In genomic region chr9:127174386-127175318, GRCh38 we compare ENCODE assay signal across 21 cellular contexts. TPM values are rescaled to one million over a fixed set of nuclear protein-coding genes. Genes with fewer than 3 reads are reported as not detected.
DNase-seq lines count a peak whose midpoint lies in the region; FAIRE-seq and TF ChIP-seq lines count a peak whose summit lies in the region.
"Had no signal": no experiment of that assay in that cellular context is flagged by ENCODE, and none has a peak within 500 bp of the region (broad histone marks: within the 10 kb centered on the region; RNA-seq: fewer than 3 reads in every experiment).

No MANE protein-coding gene starts in this region.

- no peaks in the 10 kb centered on the region for H3K4me1 Mint-ChIP-seq in endodermal cell
- H3K4me1 Mint-ChIP-seq: GM23338; stimulated activated effector memory CD8-positive, alpha-beta T cell treated with anti-CD3 and anti-CD28 coated beads, Interleukin-12 subunit alpha, Interleukin-12 subunit beta, amount 100 ng/mL, for 72 hours had no signal

- H3K36me3 ChIP-seq in BLaER1: no peaks in the 10 kb centered on the region
- no peaks in the 10 kb centered on the region for H3K36me3 ChIP-seq in endodermal cell (ENCODE audit: control insufficient read depth, insufficient read depth, low read length)
- H3K36me3 ChIP-seq in sigmoid colon: peaks cover 0 to 4% (median 0%) of the 10 kb centered on the region in 4 donors
- H3K36me3 ChIP-seq: cardiac muscle cell had no signal

- no peaks in the 10 kb centered on the region for H4K20me1 ChIP-seq in BLaER1

- no peaks in the 10 kb centered on the region for H3K27me3 ChIP-seq in BLaER1
- H3K27me3 ChIP-seq in endodermal cell (ENCODE audit: control insufficient read depth, insufficient read depth, low read length, poor library complexity, severe bottlenecking): no peaks in the 10 kb centered on the region
- H3K27me3 ChIP-seq in sigmoid colon: no peaks in the 10 kb centered on the region
- H3K27me3 ChIP-seq: cardiac muscle cell, hepatocyte had no signal

- H3K9ac ChIP-seq in BLaER1 (no peak overlapping the region), endodermal cell (ENCODE audit: extremely low read depth, low read length, poor library complexity, severe bottlenecking) (no peak overlapping the region)

- H3K27me3 Mint-ChIP-seq in endodermal cell (ENCODE audit: insufficient read depth): no peaks in the 10 kb centered on the region

- WGBS in endodermal cell (ENCODE audit: insufficient coverage in 1 of 2, insufficient read length in 1 of 2), 2 experiments: 93 to 96% methylated on average over 9 to 12 of the region's 12 CpGs
- 91 to 94% methylated on average over 12 of the region's 12 CpGs for WGBS in sigmoid colon, 2 donors

- TF ChIP-seq CTCF in endodermal cell (conservative IDR thresholded peaks at IDR 0.05) (no peak), sigmoid colon (IDR thresholded peaks at IDR 0.05) (no peak)

- H3K36me3 Mint-ChIP-seq in endodermal cell (ENCODE audit: low read depth): no peaks in the 10 kb centered on the region
- H3K36me3 Mint-ChIP-seq: stimulated activated effector memory CD8-positive, alpha-beta T cell treated with anti-CD3 and anti-CD28 coated beads, Interleukin-12 subunit alpha, Interleukin-12 subunit beta, amount 100 ng/mL, for 72 hours had no signal

- no peak overlapping the region for H3K27ac Mint-ChIP-seq in endodermal cell
- H3K27ac Mint-ChIP-seq: activated CD8-positive, alpha-beta T cell treated with anti-CD3 and anti-CD28 coated beads, Interleukin-2, amount 10 ng/mL, durations not matched to agents 7 days and 5 days; GM23338; stimulated activated effector memory CD8-positive, alpha-beta T cell treated with anti-CD3 and anti-CD28 coated beads, Interleukin-12 subunit alpha, Interleukin-12 subunit beta, amount 100 ng/mL, for 72 hours had no signal

- H3K27ac ChIP-seq in BLaER1: peak overlapping the region; percentile 61
- no peak overlapping the region for H3K27ac ChIP-seq in endodermal cell (ENCODE audit: low read depth, low read length)
- H3K27ac ChIP-seq in sigmoid colon: no peak overlapping the region
- H3K27ac ChIP-seq: cardiac muscle cell, hepatocyte had no signal

- H3K4me1 ChIP-seq in BLaER1 (peaks cover 62% of the 10 kb centered on the region), endodermal cell (ENCODE audit: control insufficient read depth, insufficient read depth, low read length) (no peaks in the 10 kb centered on the region), sigmoid colon (peaks cover 0 to 39% (median 34%) of the 10 kb centered on the region in 4 donors)

- H3K4me2 ChIP-seq in BLaER1: peak overlapping the region; percentile 56
- H3K4me2 ChIP-seq: GM23338, hepatocyte had no signal

- H3K9me3 ChIP-seq in BLaER1: no peaks in the 10 kb centered on the region
- no peaks in the 10 kb centered on the region for H3K9me3 ChIP-seq in endodermal cell (ENCODE audit: control insufficient read depth, low read length)
- no peaks in the 10 kb centered on the region for H3K9me3 ChIP-seq in sigmoid colon

- no peak for FAIRE-seq in frontal cortex (lab: Jason Lieb, UNC)
- FAIRE-seq: HTR-8/SVneo had no signal

- DNase-seq in MV-4-11 (lab: John Stamatoyannopoulos, UW) (peak; percentile 22), endodermal cell (peak; percentile 27), sigmoid colon (peak; percentile 57), frontal cortex (ENCODE audit: low spot score in 2 of 2) (no peak), germinal center (ENCODE audit: low spot score) (no peak), SW480 (ENCODE audit: low spot score) (no peak)
- no peak for DNase-seq in stimulated activated naive CD4-positive, alpha-beta T cell (lab: John Stamatoyannopoulos, UW)
- DNase-seq: activated CD8-positive, alpha-beta T cell treated with anti-CD3 and anti-CD28 coated beads, Interleukin-2, amount 10 ng/mL, durations not matched to agents 7 days and 5 days; DMS79 treated with DMSO at 0.1 percent for 48 hours; islet precursor cell; mesenchymal stem cell; NCI-H1436; NK-92 treated with Interleukin-12 subunit alpha and Interleukin-12 subunit beta, amount 100 ng/mL, for 24 hours; SW 1271 had no signal

- TF ChIP-seq EP300 in sigmoid colon (IDR thresholded peaks at IDR 0.05): no peak

- no peaks in the 10 kb centered on the region for H3K9me3 Mint-ChIP-seq in endodermal cell
- H3K9me3 Mint-ChIP-seq: GM23338; stimulated activated effector memory CD8-positive, alpha-beta T cell treated with anti-CD3 and anti-CD28 coated beads, Interleukin-12 subunit alpha, Interleukin-12 subunit beta, amount 100 ng/mL, for 72 hours had no signal

- intact Hi-C loops in sigmoid colon (cut with DNase I): no loop called here

- H3K4me3 Mint-ChIP-seq in endodermal cell: no peak overlapping the region
- H3K4me3 Mint-ChIP-seq: activated CD8-positive, alpha-beta T cell treated with anti-CD3 and anti-CD28 coated beads, Interleukin-2, amount 10 ng/mL, durations not matched to agents 7 days and 5 days; GM23338; stimulated activated effector memory CD8-positive, alpha-beta T cell treated with anti-CD3 and anti-CD28 coated beads, Interleukin-12 subunit alpha, Interleukin-12 subunit beta, amount 100 ng/mL, for 72 hours had no signal

- TF ChIP-seq POLR2A in sigmoid colon (IDR thresholded peaks at IDR 0.05): no peak

- H3K4me3 ChIP-seq in BLaER1 (no peak overlapping the region), endodermal cell (ENCODE audit: low read length) (no peak overlapping the region), sigmoid colon (no peak overlapping the region)
- H3K4me3 ChIP-seq: cardiac muscle cell, GM23338, hepatocyte had no signal

RNA-seq across cellular contexts. Expression of gene ANGPTL2, which starts 52.2 kb away (rescaled TPM):
- total RNA-seq in endodermal cell: 10 to 100 TPM; 14.8 to 17.1 TPM
- polyA plus RNA-seq in endodermal cell (2013, experiment 1 of 2): 19.1 TPM
- 21.2 TPM for polyA plus RNA-seq in endodermal cell (2013, experiment 2 of 2)
- total RNA-seq in sigmoid colon: 100 to 1,000 TPM in 1 of 4 donors, 10 to 100 TPM in 3; 50.5 to 112 (median 78.8) TPM
- polyA plus RNA-seq in sigmoid colon: 10 to 100 TPM in 1 of 3 donors, 1 to 10 TPM in 1, under 1 TPM in 1; 0.69 to 14.7 (median 9.6) TPM
- total RNA-seq in frontal cortex: 2.0 TPM
- total RNA-seq: activated CD8-positive, alpha-beta T cell treated with anti-CD3 and anti-CD28 coated beads, Interleukin-2, amount 10 ng/mL, durations not matched to agents 7 days and 5 days had no signal
- polyA plus RNA-seq: neural cell had no signal

Comparison
In these comparisons a context has a peak if more than half of its experiments do, and no peak if none do; other contexts are left out.
1. DNase-seq: peak in MV-4-11 (single experiment), endodermal cell (single experiment) and sigmoid colon (single experiment); none in frontal cortex (0 of 2), germinal center (single experiment), SW480 (single experiment) and stimulated activated naive CD4-positive, alpha-beta T cell (0 of 6).